8 cellular contexts compared by ENCODE assay signal in the genomic region with DNA sequence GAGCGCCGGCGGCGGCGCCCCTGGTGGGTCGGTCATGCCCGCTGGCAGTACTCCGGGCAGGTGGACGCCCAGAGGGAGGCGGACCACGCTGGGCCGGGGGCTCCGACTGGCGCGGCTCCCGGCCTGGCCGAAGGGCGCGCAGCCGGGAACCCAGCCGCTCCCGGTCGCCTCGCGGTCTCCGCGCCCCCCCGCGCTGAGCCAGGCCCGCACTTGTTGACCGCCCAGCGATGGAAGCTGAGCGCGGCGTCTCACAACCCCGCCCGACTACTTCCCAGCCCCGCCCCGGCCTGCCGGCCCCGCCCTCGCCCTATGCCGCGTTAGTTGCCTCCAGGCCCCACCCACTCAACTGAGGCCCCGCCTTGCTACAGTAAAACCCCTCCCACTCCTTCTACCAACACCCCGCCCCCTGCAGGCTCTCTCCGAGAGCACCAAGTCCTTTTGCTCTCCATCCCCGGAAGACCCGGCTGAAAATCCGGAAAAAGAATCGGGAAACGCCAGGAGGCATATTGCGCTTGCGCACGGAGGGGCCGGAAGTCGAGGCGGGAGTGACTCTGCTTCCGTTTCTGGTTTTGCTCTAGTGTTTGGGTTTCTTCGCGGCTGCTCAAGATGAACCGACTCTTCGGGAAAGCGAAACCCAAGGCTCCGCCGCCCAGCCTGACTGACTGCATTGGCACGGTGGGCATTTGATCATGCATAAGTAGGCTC. TPM values are rescaled to one million over a fixed set of nuclear protein-coding genes. Genes with fewer than 3 reads are reported as not detected.
DNase-seq lines count a peak whose midpoint lies in the region; ATAC-seq and TF ChIP-seq lines count a peak whose summit lies in the region.

A gene (minus strand): TSS at position 236 of the 705 bp plus-strand sequence.
A gene (plus strand): TSS at position 577 of the 705 bp plus-strand sequence. CDS start 30 bp downstream, at position 607.

- H3K9me3 Mint-ChIP-seq in CD14-positive monocyte: peaks cover 0 to 2% (median 0%) of the 10 kb centered on the region in 7 donors
- no peaks in the 10 kb centered on the region for H3K9me3 Mint-ChIP-seq in dendritic cell treated with granulocyte-macrophage colony-stimulating factor and Interleukin-4, amounts not matched to agents 40 ng/mL and 50 ng/mL, for 4 days

- DNase-seq in CD14-positive monocyte (ENCODE audit: low spot score): peak; percentile 100
- DNase-seq in NCI-H748 treated with DMSO at 0.1 percent for 48 hours (lab: John Stamatoyannopoulos, UW): peak; percentile 98
- DNase-seq in activated CD4-positive, alpha-beta T cell treated with anti-CD3 and anti-CD28 coated beads, Interleukin-2, amount 50 U/mL, for 24 hours (ENCODE audit: low read depth in 1 of 2, low spot score in 1 of 2): peak; percentile 99
- DNase-seq in left lobe of liver (ENCODE audit: low spot score): peak; percentile 100
- DNase-seq in stimulated activated CD4-positive, alpha-beta T cell treated with anti-CD3 and anti-CD28 coated beads, Interleukin-2, amount 100 ng/mL, for 4 hours (ENCODE audit: low read depth): peak; percentile 100

- TF ChIP-seq CTCF in CD14-positive monocyte (IDR thresholded peaks at IDR 0.05): peak; percentile 17

- peaks cover 0 to 1% (median 0%) of the 10 kb centered on the region in 3 donors for H3K27me3 Mint-ChIP-seq in CD14-positive monocyte (ENCODE audit: low read depth in 3 of 3)
- H3K27me3 Mint-ChIP-seq in dendritic cell treated with granulocyte-macrophage colony-stimulating factor and Interleukin-4, amounts not matched to agents 40 ng/mL and 50 ng/mL, for 4 days: no peaks in the 10 kb centered on the region

- peak; percentile 78 for ATAC-seq in GM19372 (IDR thresholded peaks at IDR 0.05; ENCODE audit: low read depth, unreplicated experiment)
- peak; percentile 82 for ATAC-seq in HG03558 (IDR thresholded peaks at IDR 0.05; ENCODE audit: extremely low read depth, unreplicated experiment)
- ATAC-seq in left lobe of liver: peak; percentile 95

- peaks cover 35% of the 10 kb centered on the region for H3K4me1 Mint-ChIP-seq in CD14-positive monocyte
- peaks cover 41% of the 10 kb centered on the region for H3K4me1 Mint-ChIP-seq in dendritic cell treated with granulocyte-macrophage colony-stimulating factor and Interleukin-4, amounts not matched to agents 40 ng/mL and 50 ng/mL, for 4 days (ENCODE audit: low read depth)

- H3K27ac Mint-ChIP-seq in CD14-positive monocyte: peak within 1 kb of the TSS; percentile 97 to 100 (median 99)
- peak within 1 kb of the TSS; percentile 93 for H3K27ac Mint-ChIP-seq in dendritic cell treated with granulocyte-macrophage colony-stimulating factor and Interleukin-4, amounts not matched to agents 40 ng/mL and 50 ng/mL, for 4 days

- H3K36me3 Mint-ChIP-seq in CD14-positive monocyte: peaks cover 47 to 65% of the 10 kb centered on the region in 2 donors
- peaks cover 86% of the 10 kb centered on the region for H3K36me3 Mint-ChIP-seq in dendritic cell treated with granulocyte-macrophage colony-stimulating factor and Interleukin-4, amounts not matched to agents 40 ng/mL and 50 ng/mL, for 4 days (ENCODE audit: low read depth)

- intact Hi-C loops in CD14-positive monocyte (cut with micrococcal nuclease): loop anchor here (2.0 to 10.0 kb wide), 5 partner anchors 38 to 240 kb away; a partner anchor contains a TSS
- intact Hi-C loops in dendritic cell treated with granulocyte-macrophage colony-stimulating factor and Interleukin-4, amounts not matched to agents 40 ng/mL and 50 ng/mL, for 4 days (cut with micrococcal nuclease): loop anchor here (1.0 to 2.0 kb wide), 3 partner anchors 36 to 188 kb away; a partner anchor contains a TSS

- peak within 1 kb of the TSS; percentile 97 to 99 for H3K4me3 Mint-ChIP-seq in CD14-positive monocyte
- H3K4me3 Mint-ChIP-seq in dendritic cell treated with granulocyte-macrophage colony-stimulating factor and Interleukin-4, amounts not matched to agents 40 ng/mL and 50 ng/mL, for 4 days: peak within 1 kb of the TSS; percentile 84

RNA-seq across cellular contexts. Expression of the first gene that starts in this region (rescaled TPM):
- 10 to 100 TPM; 93.6 to 94.5 TPM for polyA plus RNA-seq in CD14-positive monocyte
- total RNA-seq in left lobe of liver: 51.0 TPM

RNA-seq across cellular contexts. Expression of the second gene that starts in this region (rescaled TPM):
- polyA plus RNA-seq in CD14-positive monocyte: 10 to 100 TPM; 65.0 to 72.5 TPM
- 20.0 TPM for total RNA-seq in left lobe of liver

Comparison
In these comparisons a context has a peak if more than half of its experiments do, and no peak if none do; other contexts are left out.
1. Peak in every context shown above with its lines: DNase-seq and ATAC-seq.